In the genomic region with DNA sequence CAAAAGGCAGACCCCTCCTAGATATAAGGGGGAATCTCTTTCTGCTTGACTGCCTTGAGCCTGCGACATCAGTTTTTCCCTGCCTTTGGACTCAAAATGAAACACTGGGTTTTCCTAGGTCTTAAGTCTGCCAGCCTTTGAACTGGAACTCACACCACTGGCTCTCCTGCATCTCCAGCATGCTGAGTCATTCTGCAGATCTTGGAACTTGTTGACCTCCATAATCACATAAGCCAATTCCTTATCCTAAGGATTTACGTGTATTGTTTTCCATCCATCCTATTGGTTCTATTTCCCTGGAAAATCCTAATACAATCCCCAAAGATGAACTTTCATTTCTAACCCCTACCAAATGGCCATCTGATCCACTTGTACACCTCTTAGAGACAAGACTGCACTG, we compare ENCODE assay signal across 19 cellular contexts.
DNase-seq lines count a peak whose midpoint lies in the region; ATAC-seq, FAIRE-seq and TF ChIP-seq lines count a peak whose summit lies in the region.
"Had no signal": no experiment of that assay in that cellular context is flagged by ENCODE, and none has a peak within 500 bp of the region (broad histone marks: within the 10 kb centered on the region; RNA-seq: fewer than 3 reads in every experiment).

No MANE protein-coding gene starts in this region.

- no peak for TF ChIP-seq POLR2A in K562 (conservative IDR thresholded peaks at IDR 0.05)

- peaks cover 0 to 9% of the 10 kb centered on the region in 2 experiments; a peak in 1 of 5 replicates for H3K27me3 ChIP-seq in K562 (ENCODE audit: control insufficient read depth in 2 of 2, insufficient read depth in 2 of 2, low read length in 2 of 2)
- H3K27me3 ChIP-seq: SJCRH30 had no signal

- no peak overlapping the region for H2AFZ ChIP-seq in K562 (ENCODE audit: low read depth, low read length)

- no peaks in the 10 kb centered on the region for H3K9me3 Mint-ChIP-seq in natural killer cell treated with Interleukin-12 subunit alpha and Interleukin-12 subunit beta and Interleukin-15 and Interleukin-18, amount 100 ng/mL, for 72 hours
- H3K9me3 Mint-ChIP-seq: CD4-positive, alpha-beta T cell; T-helper 1 cell treated with Interleukin-12 subunit alpha and Interleukin-12 subunit beta and Interleukin-4 antibody, amounts not matched to agents 30 μg/mL and 1 μg/mL, for 36 hours had no signal

- DNase-seq in EL, result peak; percentile 7
- peak; percentile 52 for DNase-seq in NCI-H82 (lab: John Stamatoyannopoulos, UW)
- no peak for DNase-seq in K562 (ENCODE audit: extremely low read depth in 1 of 4, low spot score in 3 of 4)
- peak; percentile 40 for DNase-seq in retinal pigment epithelial cell (ENCODE audit: low read depth)
- no peak for DNase-seq in natural killer cell treated with Interleukin-12 subunit alpha and Interleukin-12 subunit beta and Interleukin-15 and Interleukin-18, amount 100 ng/mL, for 72 hours (ENCODE audit: low spot score)
- no peak for DNase-seq in activated gamma-delta T cell (lab: John Stamatoyannopoulos, UW)
- DNase-seq in COLO829 (ENCODE audit: low spot score), result no peak
- DNase-seq in foreskin melanocyte, result no peak
- DNase-seq: CD4-positive, alpha-beta T cell; DMS79; Kasumi-1; MM.1S; NCI-H1092; NCI-H146; NCI-H2029 treated with DMSO at 0.1 percent for 48 hours; SJCRH30 had no signal

- no peak for ATAC-seq in K562
- no peak for ATAC-seq in natural killer cell treated with Interleukin-12 subunit alpha and Interleukin-12 subunit beta and Interleukin-15 and Interleukin-18, amount 100 ng/mL, for 72 hours

- H3K4me1 Mint-ChIP-seq in natural killer cell treated with Interleukin-12 subunit alpha and Interleukin-12 subunit beta and Interleukin-15 and Interleukin-18, amount 100 ng/mL, for 72 hours (ENCODE audit: low read depth in 2 of 2), result no peaks in the 10 kb centered on the region

- peaks cover 0 to 7% of the 10 kb centered on the region in 2 donors for H3K27me3 Mint-ChIP-seq in natural killer cell treated with Interleukin-12 subunit alpha and Interleukin-12 subunit beta and Interleukin-15 and Interleukin-18, amount 100 ng/mL, for 72 hours
- H3K27me3 Mint-ChIP-seq: CD4-positive, alpha-beta T cell had no signal

- no peak for TF ChIP-seq CTCF in K562 (IDR thresholded peaks at IDR 0.05 in 2 of 3, conservative IDR thresholded peaks at IDR 0.05 in 1 of 3; ENCODE audit: insufficient read depth in 2 of 3, low read depth in 1 of 3, low read length in 3 of 3)
- no peak for TF ChIP-seq CTCF in retinal pigment epithelial cell (conservative IDR thresholded peaks at IDR 0.05; ENCODE audit: low read depth, low read length)

- no peaks in the 10 kb centered on the region for H4K20me1 ChIP-seq in K562 (replicated peaks; ENCODE audit: control insufficient read depth, insufficient read depth, low read length)

- H3K36me3 ChIP-seq in K562 (ENCODE audit: control insufficient read depth, insufficient read depth, low read length), result no peaks in the 10 kb centered on the region
- H3K36me3 ChIP-seq: SJCRH30 had no signal

- H3K27ac Mint-ChIP-seq in natural killer cell treated with Interleukin-12 subunit alpha and Interleukin-12 subunit beta and Interleukin-15 and Interleukin-18, amount 100 ng/mL, for 72 hours, result no peak overlapping the region
- H3K27ac Mint-ChIP-seq: CD4-positive, alpha-beta T cell; T-helper 1 cell treated with Interleukin-12 subunit alpha and Interleukin-12 subunit beta and Interleukin-4 antibody, amounts not matched to agents 30 μg/mL and 1 μg/mL, for 36 hours had no signal

- intact Hi-C loops in K562 (cut with micrococcal nuclease), result no loop called here

- no peaks in the 10 kb centered on the region for H3K9me1 ChIP-seq in K562 (ENCODE audit: control insufficient read depth, insufficient read depth, low read length)

- no peaks in the 10 kb centered on the region for H3K79me2 ChIP-seq in K562 (ENCODE audit: control insufficient read depth, insufficient read depth, low read length)

- no peaks in the 10 kb centered on the region for H3K9me3 ChIP-seq in K562 (replicated peaks; ENCODE audit: control insufficient read depth, insufficient read depth, low read depth, low read length)
- H3K9me3 ChIP-seq: SJCRH30 had no signal

- no peaks in the 10 kb centered on the region for H3K4me1 ChIP-seq in K562 (replicated peaks in 1 of 2; ENCODE audit: control insufficient read depth in 2 of 2, insufficient read depth in 2 of 2, low read length in 2 of 2)
- H3K4me1 ChIP-seq: SJCRH30 had no signal

- BruUV-seq in K562 (replicated peaks; lab: Mats Ljungman, UMichigan), result no TSS peak

- in situ Hi-C loops in K562 (cut with MboI), result no loop called here

- POLR2A ChIA-PET in K562 (lab: Yijun Ruan, JAX), result no interaction called here

- no peak for TF ChIP-seq EP300 in K562 (IDR thresholded peaks at IDR 0.05; ENCODE audit: low read length)

- no peak for TF ChIP-seq RAD21 in K562 (CRISPR knock-in tag; conservative IDR thresholded peaks at IDR 0.05 in 1 of 2, IDR thresholded peaks at IDR 0.05 in 1 of 2)

- WGBS in K562 (ENCODE audit: insufficient coverage, low coverage, missing lambda C conversion rate), result 0% methylated on average over 2 of the region's 2 CpGs

- H3K4me2 ChIP-seq in K562 (ENCODE audit: insufficient read depth, low read length), result no peak overlapping the region

- no peak overlapping the region for H3K4me3 Mint-ChIP-seq in natural killer cell treated with Interleukin-12 subunit alpha and Interleukin-12 subunit beta and Interleukin-15 and Interleukin-18, amount 100 ng/mL, for 72 hours
- H3K4me3 Mint-ChIP-seq: CD4-positive, alpha-beta T cell; T-helper 1 cell treated with Interleukin-12 subunit alpha and Interleukin-12 subunit beta and Interleukin-4 antibody, amounts not matched to agents 30 μg/mL and 1 μg/mL, for 36 hours had no signal

- H3K27ac ChIP-seq in K562 (ENCODE audit: extremely low read depth, low read depth, low read length), result no peak overlapping the region
- H3K27ac ChIP-seq: HL-60, SJCRH30 had no signal

- no peaks in the 10 kb centered on the region for H3K36me3 Mint-ChIP-seq in natural killer cell treated with Interleukin-12 subunit alpha and Interleukin-12 subunit beta and Interleukin-15 and Interleukin-18, amount 100 ng/mL, for 72 hours

- CTCF ChIA-PET in K562 (lab: Yijun Ruan, JAX; ENCODE audit: low intra/inter-chr PET ratio), result no interaction called here

- FAIRE-seq in K562 (lab: Jason Lieb, UNC), result no peak
- FAIRE-seq: H54 had no signal

- no peak overlapping the region for H3K9ac ChIP-seq in K562 (ENCODE audit: insufficient read depth in 1 of 2, low read depth in 2 of 2, low read length in 2 of 2)

- H3K4me3 ChIP-seq in K562 (no peak overlapping the region), retinal pigment epithelial cell (ENCODE audit: low read length) (no peak overlapping the region)
- H3K4me3 ChIP-seq: SJCRH30 had no signal

TF ChIP-seq in K562, 482 proteins besides CTCF, POLR2A, EP300 and RAD21:
- TF ChIP-seq FOXK1 (CRISPR knock-in tag; IDR thresholded peaks at IDR 0.05; ENCODE audit: borderline replicate concordance) (no peak), HNRNPUL1 (IDR thresholded peaks at IDR 0.05; ENCODE audit: low read length) (no peak), STAG1 (CRISPR knock-in tag; IDR thresholded peaks at IDR 0.05; ENCODE audit: borderline replicate concordance) (no peak), KAT2B (IDR thresholded peaks at IDR 0.05; ENCODE audit: low read depth, low read length) (no peak), OTX1 (CRISPR knock-in tag; IDR thresholded peaks at IDR 0.05) (no peak), NFIC (IDR thresholded peaks at IDR 0.05) (0 out of 2 replicates have a peak, but pooled peaks have one; percentile 15), MAFG (tag; conservative IDR thresholded peaks at IDR 0.05) (peak; percentile 26; the same call in 1 of the 2 replicates), RBM34 (IDR thresholded peaks at IDR 0.05; ENCODE audit: borderline replicate concordance, insufficient read depth, low read length) (no peak)
- TF ChIP-seq, protein P1, sequence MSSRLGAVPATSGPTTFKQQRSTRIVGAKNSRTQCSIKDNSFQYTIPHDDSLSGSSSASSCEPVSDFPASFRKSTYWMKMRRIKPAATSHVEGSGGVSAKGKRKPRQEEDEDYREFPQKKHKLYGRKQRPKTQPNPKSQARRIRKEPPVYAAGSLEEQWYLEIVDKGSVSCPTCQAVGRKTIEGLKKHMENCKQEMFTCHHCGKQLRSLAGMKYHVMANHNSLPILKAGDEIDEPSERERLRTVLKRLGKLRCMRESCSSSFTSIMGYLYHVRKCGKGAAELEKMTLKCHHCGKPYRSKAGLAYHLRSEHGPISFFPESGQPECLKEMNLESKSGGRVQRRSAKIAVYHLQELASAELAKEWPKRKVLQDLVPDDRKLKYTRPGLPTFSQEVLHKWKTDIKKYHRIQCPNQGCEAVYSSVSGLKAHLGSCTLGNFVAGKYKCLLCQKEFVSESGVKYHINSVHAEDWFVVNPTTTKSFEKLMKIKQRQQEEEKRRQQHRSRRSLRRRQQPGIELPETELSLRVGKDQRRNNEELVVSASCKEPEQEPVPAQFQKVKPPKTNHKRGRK (tag; IDR thresholded peaks at IDR 0.05), result no peak
- TF ChIP-seq, protein P2, sequence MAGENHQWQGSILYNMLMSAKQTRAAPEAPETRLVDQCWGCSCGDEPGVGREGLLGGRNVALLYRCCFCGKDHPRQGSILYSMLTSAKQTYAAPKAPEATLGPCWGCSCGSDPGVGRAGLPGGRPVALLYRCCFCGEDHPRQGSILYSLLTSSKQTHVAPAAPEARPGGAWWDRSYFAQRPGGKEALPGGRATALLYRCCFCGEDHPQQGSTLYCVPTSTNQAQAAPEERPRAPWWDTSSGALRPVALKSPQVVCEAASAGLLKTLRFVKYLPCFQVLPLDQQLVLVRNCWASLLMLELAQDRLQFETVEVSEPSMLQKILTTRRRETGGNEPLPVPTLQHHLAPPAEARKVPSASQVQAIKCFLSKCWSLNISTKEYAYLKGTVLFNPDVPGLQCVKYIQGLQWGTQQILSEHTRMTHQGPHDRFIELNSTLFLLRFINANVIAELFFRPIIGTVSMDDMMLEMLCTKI (IDR thresholded peaks at IDR 0.05; ENCODE audit: partially characterized antibody), result no peak
TF ChIP-seq in K562: peak in this region for 2.

Comparison
In these comparisons a context has a peak if more than half of its experiments do, and no peak if none do; other contexts are left out.
1. DNase-seq: peak in EL (single experiment), NCI-H82 (single experiment) and retinal pigment epithelial cell (single experiment); none in K562 (0 of 4), natural killer cell treated with Interleukin-12 subunit alpha and Interleukin-12 subunit beta and Interleukin-15 and Interleukin-18, amount 100 ng/mL, for 72 hours (single experiment), activated gamma-delta T cell (single experiment), COLO829 (single experiment) and foreskin melanocyte (single experiment).